In genomic region chr1:1157426-1157913, GRCh38 we compare ENCODE assay signal across 8 cellular contexts. TPM values are rescaled to one million over a fixed set of nuclear protein-coding genes. Genes with fewer than 3 reads are reported as not detected.
DNase-seq lines count a peak whose midpoint lies in the region; ATAC-seq lines count a peak whose summit lies in the region.

No MANE protein-coding gene starts in this region.

- peak overlapping the region; percentile 3 for H2BK120ac ChIP-seq in mesendoderm (ENCODE audit: low read depth, low read length)

- H3K23ac ChIP-seq in mesendoderm (ENCODE audit: low read length), result peak overlapping the region; percentile 66

- peaks cover 0 to 5% (median 0%) of the 10 kb centered on the region in 11 experiments; a peak in 4 of 22 replicates for H3K27me3 ChIP-seq in BLaER1 treated with 17β-estradiol and CSF1 and Interleukin-3, amounts not matched to agents 10 nM and 100 nM
- no peaks in the 10 kb centered on the region for H3K27me3 ChIP-seq in endocrine pancreas (ENCODE audit: control insufficient read depth, insufficient read depth, low read length)
- no peaks in the 10 kb centered on the region for H3K27me3 ChIP-seq in mesendoderm (ENCODE audit: insufficient read depth, low read length, poor library complexity)

- peak overlapping the region; percentile 91 for H4K8ac ChIP-seq in mesendoderm (ENCODE audit: low read depth, low read length)

- peaks cover 19 to 30% (median 23%) of the 10 kb centered on the region in 10 experiments for H3K4me1 ChIP-seq in BLaER1 treated with 17β-estradiol and CSF1 and Interleukin-3, amounts not matched to agents 10 nM and 100 nM
- H3K4me1 ChIP-seq in endocrine pancreas (ENCODE audit: control insufficient read depth, insufficient read depth, low read length) (no peaks in the 10 kb centered on the region), mesendoderm (ENCODE audit: control insufficient read depth, low read depth, low read length) (peaks cover 2% of the 10 kb centered on the region)

- H3K4ac ChIP-seq in mesendoderm (ENCODE audit: low read depth, low read length), result peak overlapping the region; percentile 76

- no peak overlapping the region for H4K5ac ChIP-seq in mesendoderm (ENCODE audit: low read length)

- peak overlapping the region; percentile 84 to 95 (median 92) for H3K9ac ChIP-seq in BLaER1 treated with 17β-estradiol and CSF1 and Interleukin-3, amounts not matched to agents 10 nM and 100 nM
- peak overlapping the region; percentile 86 for H3K9ac ChIP-seq in endocrine pancreas (ENCODE audit: control insufficient read depth, insufficient read depth, low read length)
- peak overlapping the region; percentile 90 for H3K9ac ChIP-seq in mesendoderm (ENCODE audit: low read length)

- no peak overlapping the region for H2AK5ac ChIP-seq in mesendoderm (ENCODE audit: low read length)

- no peaks in the 10 kb centered on the region for H3K36me3 ChIP-seq in BLaER1 treated with 17β-estradiol and CSF1 and Interleukin-3, amounts not matched to agents 10 nM and 100 nM
- H3K36me3 ChIP-seq in endocrine pancreas (ENCODE audit: control insufficient read depth, insufficient read depth, low read length) (no peaks in the 10 kb centered on the region), mesendoderm (ENCODE audit: control insufficient read depth, insufficient read depth, low read length) (no peaks in the 10 kb centered on the region)

- peak overlapping the region; percentile 53 to 70 (median 62) for H3K4me3 ChIP-seq in BLaER1 treated with 17β-estradiol and CSF1 and Interleukin-3, amounts not matched to agents 10 nM and 100 nM
- H3K4me3 ChIP-seq in endocrine pancreas (ENCODE audit: control insufficient read depth, insufficient read depth, low read length) (no peak overlapping the region), mesendoderm (ENCODE audit: low read length) (peak overlapping the region; percentile 28)

- peaks cover 15 to 32% (median 25%) of the 10 kb centered on the region in 11 experiments for H3K9me3 ChIP-seq in BLaER1 treated with 17β-estradiol and CSF1 and Interleukin-3, amounts not matched to agents 10 nM and 100 nM (replicated peaks in 1 of 11)
- no peaks in the 10 kb centered on the region for H3K9me3 ChIP-seq in endocrine pancreas (ENCODE audit: control insufficient read depth, low read length)

- no peak overlapping the region for H2BK15ac ChIP-seq in mesendoderm (replicated peaks; ENCODE audit: low read depth)

- WGBS in mesendoderm (ENCODE audit: extremely low coverage, insufficient coverage, low lambda C conversion rate), result no CpG with 5 or more reads among the region's 29 CpGs

- peak overlapping the region; percentile 89 to 99 (median 96) for H3K27ac ChIP-seq in BLaER1 treated with 17β-estradiol and CSF1 and Interleukin-3, amounts not matched to agents 10 nM and 100 nM
- H3K27ac ChIP-seq in mesendoderm (ENCODE audit: low read depth, low read length), result peak overlapping the region; percentile 77

- DNase-seq in NCI-H460 (ENCODE audit: extremely low read depth, low read depth), result peak; percentile 70
- DNase-seq in activated CD8-positive, alpha-beta memory T cell treated with anti-CD3 and anti-CD28 coated beads, Interleukin-2, amount 50 U/mL, for 1 hour (ENCODE audit: extremely low read depth), result peak; percentile 26
- peak; percentile 81 for DNase-seq in mesendoderm
- peak; percentile 37 for DNase-seq in stimulated activated CD8-positive, alpha-beta memory T cell treated with anti-CD3 and anti-CD28 coated beads, Interleukin-12 subunit alpha, Interleukin-12 subunit beta, amount 100 ng/mL, for 4 hours (ENCODE audit: low read depth)
- DNase-seq in NCI-H2227 treated with DMSO at 0.1 percent for 48 hours (lab: John Stamatoyannopoulos, UW), result no peak

- H3K79me1 ChIP-seq in mesendoderm (ENCODE audit: low read length), result no peaks in the 10 kb centered on the region

- H3K18ac ChIP-seq in mesendoderm (ENCODE audit: low read length), result peak overlapping the region; percentile 92

- peak overlapping the region; percentile 63 for H2BK5ac ChIP-seq in mesendoderm (ENCODE audit: low read length)

- ATAC-seq in GM21717 (IDR thresholded peaks at IDR 0.05; ENCODE audit: unreplicated experiment), result peak; percentile 49

- H3K79me2 ChIP-seq in mesendoderm (ENCODE audit: control insufficient read depth, insufficient read depth, low read length), result no peaks in the 10 kb centered on the region

- peak overlapping the region; percentile 94 for H3K56ac ChIP-seq in mesendoderm (ENCODE audit: low read length)

- H4K20me1 ChIP-seq in BLaER1 treated with 17β-estradiol and CSF1 and Interleukin-3, amounts not matched to agents 10 nM and 100 nM, result no peaks in the 10 kb centered on the region

- H3K4me2 ChIP-seq in BLaER1 treated with 17β-estradiol and CSF1 and Interleukin-3, amounts not matched to agents 10 nM and 100 nM, result peak overlapping the region; percentile 91 to 100 (median 100)
- peak overlapping the region; percentile 91 for H3K4me2 ChIP-seq in mesendoderm (ENCODE audit: low read length)

RNA-seq across cellular contexts. Expression of gene TTLL10, which starts 16.2 kb away (rescaled TPM):
- not detected in 2 replicates for total RNA-seq in NCI-H460 (2014; rRNA removed; shearing (Covaris generic))
- polyA plus RNA-seq in NCI-H460 (2014; cell fraction: nucleus; rRNA removed), result not detected in 2 replicates
- 0.27 TPM for polyA plus RNA-seq in mesendoderm (2013, experiment 1 of 2)
- 0.20 TPM for polyA plus RNA-seq in mesendoderm (2013, experiment 2 of 2)

RNA-seq across cellular contexts. Expression of gene C1orf159, which starts 41.6 kb away (rescaled TPM):
- total RNA-seq in NCI-H460 (2014; rRNA removed; shearing (Covaris generic)), result 3.9 and 5.5 TPM in 2 replicates
- polyA plus RNA-seq in NCI-H460 (2014; cell fraction: nucleus; rRNA removed), result 42.3 and 43.2 TPM in 2 replicates
- polyA plus RNA-seq in mesendoderm (2013, experiment 1 of 2), result 7.0 TPM
- 6.8 TPM for polyA plus RNA-seq in mesendoderm (2013, experiment 2 of 2)

RNA-seq across cellular contexts. Expression of gene TNFRSF18, which starts 48.9 kb away (rescaled TPM):
- total RNA-seq in NCI-H460 (2014; rRNA removed; shearing (Covaris generic)), result not detected in 2 replicates
- polyA plus RNA-seq in NCI-H460 (2014; cell fraction: nucleus; rRNA removed), result 1.2 TPM in 1 of 2 replicates, not detected in the other
- polyA plus RNA-seq in mesendoderm (2013, experiment 1 of 2), result 0.15 TPM
- polyA plus RNA-seq in mesendoderm (2013, experiment 2 of 2), result 0.08 TPM

RNA-seq across cellular contexts. Expression of gene TNFRSF4, which starts 56.5 kb away (rescaled TPM):
- total RNA-seq in NCI-H460 (2014; rRNA removed; shearing (Covaris generic)), result not detected in 2 replicates
- not detected in 2 replicates for polyA plus RNA-seq in NCI-H460 (2014; cell fraction: nucleus; rRNA removed)
- 0.04 TPM for polyA plus RNA-seq in mesendoderm (2013, experiment 1 of 2)
- not detected for polyA plus RNA-seq in mesendoderm (2013, experiment 2 of 2)
